ENCODE assay signal across 8 cellular contexts in genomic region chr19:5340637-5341447, GRCh38.
A peak's percentile ranks its signal among the peaks of the same experiment; 100 is the strongest.
DNase-seq lines count a peak whose midpoint lies in the region; ATAC-seq and FAIRE-seq lines count a peak whose summit lies in the region.

Gene PTPRS, minus strand, starts transcription at chr19:5340812. Its CDS starts 54,672 bp downstream, at chr19:5286140.

- H3K27me3 Mint-ChIP-seq in central memory CD8-positive, alpha-beta T cell: peaks cover 62% of the 10 kb centered on the region

- H3K9me3 Mint-ChIP-seq in central memory CD8-positive, alpha-beta T cell: no peaks in the 10 kb centered on the region

- no peak for FAIRE-seq in GM18507 (lab: Jason Lieb, UNC)

- ATAC-seq in activated CD4-positive, CD25-positive, alpha-beta regulatory T cell treated with anti-CD3 and anti-CD28 coated beads, Interleukin-2, amount 50 U/mL, for 24 hours: peak; percentile 65 to 73
- ATAC-seq in central memory CD8-positive, alpha-beta T cell (replicated peaks; ENCODE audit: extremely low read depth, poor library complexity, severe bottlenecking): peak; percentile 48
- ATAC-seq in HG02981 (IDR thresholded peaks at IDR 0.05; ENCODE audit: unreplicated experiment) (no peak), HG03280 (IDR thresholded peaks at IDR 0.05; ENCODE audit: unreplicated experiment) (no peak)

- peaks cover 1% of the 10 kb centered on the region for H3K36me3 Mint-ChIP-seq in central memory CD8-positive, alpha-beta T cell (ENCODE audit: insufficient read depth)

- peak; percentile 55 for DNase-seq in GM18507 (ENCODE audit: extremely low spot score, insufficient read length, low read depth)
- peak; percentile 51 for DNase-seq in NCI-H2029 treated with DMSO at 0.1 percent for 48 hours (lab: John Stamatoyannopoulos, UW)
- peak in 1 of 2 donors; percentile 26 for DNase-seq in central memory CD8-positive, alpha-beta T cell (ENCODE audit: low spot score in 2 of 2)
- DNase-seq in islet precursor cell: peak; percentile 90
- DNase-seq in stimulated activated CD4-positive, alpha-beta T cell treated with anti-CD3 and anti-CD28 coated beads, Interleukin-12 subunit alpha, Interleukin-12 subunit beta, amount 100 ng/mL, for 24 hours (ENCODE audit: low read depth in 2 of 2): peak; percentile 6 to 54

- peak within 1 kb of the TSS; percentile 59 for H3K4me3 Mint-ChIP-seq in central memory CD8-positive, alpha-beta T cell

- peak within 1 kb of the TSS; percentile 62 for H3K27ac Mint-ChIP-seq in central memory CD8-positive, alpha-beta T cell (ENCODE audit: low read depth)

- H3K4me1 Mint-ChIP-seq in central memory CD8-positive, alpha-beta T cell: peaks cover 17% of the 10 kb centered on the region

Comparison
In these comparisons a context has a peak if more than half of its experiments do, and no peak if none do; other contexts are left out.
1. ATAC-seq: peak in activated CD4-positive, CD25-positive, alpha-beta regulatory T cell treated with anti-CD3 and anti-CD28 coated beads, Interleukin-2, amount 50 U/mL, for 24 hours (2 of 2) and central memory CD8-positive, alpha-beta T cell (single experiment); none in HG02981 (single experiment) and HG03280 (single experiment).